In the genomic region with DNA sequence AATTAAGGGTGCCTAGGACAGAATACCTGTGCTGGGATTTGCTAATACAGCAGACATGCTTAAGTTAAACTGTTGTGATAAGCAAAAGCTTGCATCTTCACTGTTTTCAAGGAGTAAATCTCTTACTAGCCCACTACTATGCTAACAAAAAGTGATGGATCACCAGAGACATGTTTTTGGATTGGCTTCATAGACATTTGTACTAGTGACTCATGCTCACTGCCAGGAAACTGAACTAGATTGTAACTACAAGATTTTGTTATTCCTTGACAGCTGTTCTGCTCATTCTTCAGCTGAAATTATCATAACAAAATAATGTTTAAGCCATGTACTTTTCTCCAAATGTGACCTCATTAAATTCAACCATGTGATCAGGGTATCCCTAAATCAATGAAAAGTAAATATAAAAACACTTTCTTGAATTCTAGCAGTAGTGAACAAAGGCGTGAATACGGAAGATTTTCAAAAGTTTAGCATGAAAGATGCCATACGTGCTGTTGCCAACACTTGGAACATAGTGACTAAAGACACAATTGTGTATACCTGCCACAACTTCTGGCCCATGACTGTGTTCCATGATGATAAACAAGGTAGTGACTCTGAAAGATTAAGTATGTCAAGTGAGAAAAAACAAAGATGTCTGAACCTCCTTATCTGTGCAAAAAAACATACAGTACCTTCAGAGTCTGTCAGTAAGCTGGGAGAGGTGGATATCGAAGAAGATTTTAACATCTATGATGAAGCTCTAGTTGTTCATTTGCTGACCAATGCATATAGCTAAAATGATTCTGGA, we compare ENCODE assay signal across 1 cellular context.
TF ChIP-seq lines count a peak whose summit lies in the region.

No MANE protein-coding gene starts in this region.

TF ChIP-seq in IMR-90, 13 proteins besides CTCF, POLR2A, EP300 and RAD21:
- TF ChIP-seq MXI1 (IDR thresholded peaks at IDR 0.05; ENCODE audit: borderline replicate concordance, low read depth, low read length) (no peak), SMC3 (IDR thresholded peaks at IDR 0.05; ENCODE audit: low read depth, low read length) (no peak), RCOR1 (IDR thresholded peaks at IDR 0.05; ENCODE audit: insufficient replicate concordance, low read length) (no peak), MAFK (IDR thresholded peaks at IDR 0.05; ENCODE audit: low read depth, low read length) (peak; percentile 7; the same call in 1 of the 2 replicates), CEBPB (IDR thresholded peaks at IDR 0.05; ENCODE audit: low read depth, low read length) (no peak), RFX5 (IDR thresholded peaks at IDR 0.05; ENCODE audit: low read depth, low read length) (no peak), BHLHE40 (IDR thresholded peaks at IDR 0.05; ENCODE audit: low read depth, low read length) (no peak; the same call in 1 of the 2 replicates), FOS (IDR thresholded peaks at IDR 0.05; ENCODE audit: low read depth, low read length) (peak; percentile 73; the same call in 1 of the 2 replicates), MAZ (IDR thresholded peaks at IDR 0.05; ENCODE audit: borderline replicate concordance, low read depth, low read length) (no peak), NFE2L2 (IDR thresholded peaks at IDR 0.05; ENCODE audit: low read depth, low read length) (no peak), CHD1 (IDR thresholded peaks at IDR 0.05; ENCODE audit: low read depth, low read length) (no peak)
- TF ChIP-seq, protein P1, sequence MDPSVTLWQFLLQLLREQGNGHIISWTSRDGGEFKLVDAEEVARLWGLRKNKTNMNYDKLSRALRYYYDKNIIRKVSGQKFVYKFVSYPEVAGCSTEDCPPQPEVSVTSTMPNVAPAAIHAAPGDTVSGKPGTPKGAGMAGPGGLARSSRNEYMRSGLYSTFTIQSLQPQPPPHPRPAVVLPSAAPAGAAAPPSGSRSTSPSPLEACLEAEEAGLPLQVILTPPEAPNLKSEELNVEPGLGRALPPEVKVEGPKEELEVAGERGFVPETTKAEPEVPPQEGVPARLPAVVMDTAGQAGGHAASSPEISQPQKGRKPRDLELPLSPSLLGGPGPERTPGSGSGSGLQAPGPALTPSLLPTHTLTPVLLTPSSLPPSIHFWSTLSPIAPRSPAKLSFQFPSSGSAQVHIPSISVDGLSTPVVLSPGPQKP (IDR thresholded peaks at IDR 0.05; ENCODE audit: borderline replicate concordance, low read depth, low read length), result no peak
- TF ChIP-seq, protein P2, sequence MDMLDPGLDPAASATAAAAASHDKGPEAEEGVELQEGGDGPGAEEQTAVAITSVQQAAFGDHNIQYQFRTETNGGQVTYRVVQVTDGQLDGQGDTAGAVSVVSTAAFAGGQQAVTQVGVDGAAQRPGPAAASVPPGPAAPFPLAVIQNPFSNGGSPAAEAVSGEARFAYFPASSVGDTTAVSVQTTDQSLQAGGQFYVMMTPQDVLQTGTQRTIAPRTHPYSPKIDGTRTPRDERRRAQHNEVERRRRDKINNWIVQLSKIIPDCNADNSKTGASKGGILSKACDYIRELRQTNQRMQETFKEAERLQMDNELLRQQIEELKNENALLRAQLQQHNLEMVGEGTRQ (IDR thresholded peaks at IDR 0.05; ENCODE audit: low read depth, low read length), result no peak
TF ChIP-seq in IMR-90: peak in this region for 2.
